ENCODE assay signal across 1 cellular context in the genomic region with DNA sequence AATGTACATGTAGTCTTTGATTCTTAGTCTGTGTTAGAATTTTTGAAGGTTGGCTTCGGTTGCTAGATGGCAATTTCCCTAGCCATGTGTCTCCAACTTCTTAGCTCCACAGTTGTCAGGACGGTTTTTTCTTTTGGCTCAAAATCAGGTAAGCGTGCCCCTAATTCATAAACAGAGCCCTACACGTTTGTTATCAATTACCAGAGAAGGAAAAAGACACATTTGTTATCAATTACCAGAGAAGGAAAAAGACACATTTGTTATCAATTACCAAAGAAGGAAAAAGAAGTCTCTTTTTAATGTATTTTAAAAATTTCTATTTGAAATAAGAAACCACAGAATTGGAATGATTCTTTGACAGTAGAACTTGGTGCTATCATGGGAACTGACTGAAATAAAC.
TF ChIP-seq lines count a peak whose summit lies in the region.

No MANE protein-coding gene starts in this region.

TF ChIP-seq in WTC11, 78 proteins besides CTCF, POLR2A, EP300 and RAD21 (continued from another document):
- TF ChIP-seq ZNF396 (CRISPR knock-in tag; IDR thresholded peaks at IDR 0.05; ENCODE audit: borderline replicate concordance) (no peak), IRF2 (CRISPR knock-in tag; IDR thresholded peaks at IDR 0.05; ENCODE audit: borderline replicate concordance, low read depth) (no peak), ZNF423 (CRISPR knock-in tag; IDR thresholded peaks at IDR 0.05) (no peak)
- TF ChIP-seq, protein P1, sequence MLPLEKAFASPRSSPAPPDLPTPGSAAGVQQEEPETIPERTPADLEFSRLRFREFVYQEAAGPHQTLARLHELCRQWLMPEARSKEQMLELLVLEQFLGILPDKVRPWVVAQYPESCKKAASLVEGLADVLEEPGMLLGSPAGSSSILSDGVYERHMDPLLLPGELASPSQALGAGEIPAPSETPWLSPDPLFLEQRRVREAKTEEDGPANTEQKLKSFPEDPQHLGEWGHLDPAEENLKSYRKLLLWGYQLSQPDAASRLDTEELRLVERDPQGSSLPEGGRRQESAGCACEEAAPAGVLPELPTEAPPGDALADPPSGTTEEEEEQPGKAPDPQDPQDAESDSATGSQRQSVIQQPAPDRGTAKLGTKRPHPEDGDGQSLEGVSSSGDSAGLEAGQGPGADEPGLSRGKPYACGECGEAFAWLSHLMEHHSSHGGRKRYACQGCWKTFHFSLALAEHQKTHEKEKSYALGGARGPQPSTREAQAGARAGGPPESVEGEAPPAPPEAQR (CRISPR knock-in tag; IDR thresholded peaks at IDR 0.05): no peak
